ENCODE assay signal across 8 cellular contexts in genomic region chr12:6323340-6323994, GRCh38. TPM values are rescaled to one million over a fixed set of nuclear protein-coding genes. Genes with fewer than 3 reads are reported as not detected.
A peak's percentile ranks its signal among the peaks of the same experiment; 100 is the strongest.
DNase-seq lines count a peak whose midpoint lies in the region; ATAC-seq and TF ChIP-seq lines count a peak whose summit lies in the region.

No MANE protein-coding gene starts in this region.

- peak; percentile 84 for DNase-seq in SIG-M5 treated with dmso at 0.1 percent for 504 hours (lab: John Stamatoyannopoulos, UW; ENCODE audit: unreplicated experiment)
- no peak for DNase-seq in SIG-M5 (lab: John Stamatoyannopoulos, UW)
- DNase-seq in NCI-H345 (lab: John Stamatoyannopoulos, UW): peak; percentile 72
- DNase-seq in activated T-cell treated with anti-CD3 and anti-CD28 coated beads, Interleukin-2, amount 50 U/mL, for 24 hours: peak; percentile 67
- no peak for DNase-seq in esophagus squamous epithelium (lab: John Stamatoyannopoulos, UW)
- no peak for DNase-seq in vagina (ENCODE audit: extremely low spot score in 2 of 2)

- H3K36me3 ChIP-seq in esophagus squamous epithelium (peaks cover 9 to 49% (median 9%) of the 10 kb centered on the region in 3 donors), muscle layer of colon (ENCODE audit: insufficient read depth, low read length) (peaks cover under 1% of the 10 kb centered on the region), vagina (peaks cover 0 to 10% of the 10 kb centered on the region in 2 donors)

- peak in 5 of 6 experiments; percentile 37 to 64 (median 49) for TF ChIP-seq CTCF in esophagus squamous epithelium (IDR thresholded peaks at IDR 0.05)
- TF ChIP-seq CTCF in vagina (IDR thresholded peaks at IDR 0.05): no peak

- H3K27ac ChIP-seq in esophagus squamous epithelium (peak overlapping the region; percentile 73 to 95 (median 82)), muscle layer of colon (ENCODE audit: low read depth, low read length) (peak overlapping the region; percentile 79), vagina (peak overlapping the region; percentile 83)

- 5 to 14% methylated on average over 14 of the region's 14 CpGs for WGBS in esophagus squamous epithelium, 2 donors

- H3K4me1 ChIP-seq in esophagus squamous epithelium (peaks cover 53 to 76% (median 66%) of the 10 kb centered on the region in 3 donors), muscle layer of colon (ENCODE audit: insufficient read depth, low read length) (peaks cover 51% of the 10 kb centered on the region), vagina (peaks cover 69% of the 10 kb centered on the region)

- peaks cover 20% of the 10 kb centered on the region for H3K36me3 Mint-ChIP-seq in activated T-cell treated with anti-CD3 and anti-CD28 coated beads, Interleukin-2, amount 50 U/mL, for 24 hours (ENCODE audit: low read depth)

- no peaks in the 10 kb centered on the region for H3K9me3 Mint-ChIP-seq in activated T-cell treated with anti-CD3 and anti-CD28 coated beads, Interleukin-2, amount 50 U/mL, for 24 hours

- ATAC-seq in HG02610 (IDR thresholded peaks at IDR 0.05; ENCODE audit: unreplicated experiment): peak; percentile 46

- H3K27me3 Mint-ChIP-seq in activated T-cell treated with anti-CD3 and anti-CD28 coated beads, Interleukin-2, amount 50 U/mL, for 24 hours: no peaks in the 10 kb centered on the region

- H3K4me3 ChIP-seq in esophagus squamous epithelium: peak overlapping the region in 2 of 4 donors; percentile 9 to 43
- H3K4me3 ChIP-seq in muscle layer of colon (ENCODE audit: low read depth in 1 of 2, low read length in 2 of 2): peak overlapping the region in 1 of 2 donors; percentile 49
- H3K4me3 ChIP-seq in vagina: peak overlapping the region in 1 of 2 donors; percentile 30

- intact Hi-C loops in esophagus squamous epithelium (cut with DNase I) (loop anchor here (10.0 kb wide), 1 partner anchor 141 kb away; no protein-coding TSS in a partner anchor), vagina (cut with DNase I) (no loop called here)

- H3K27me3 ChIP-seq in esophagus squamous epithelium (no peaks in the 10 kb centered on the region), muscle layer of colon (ENCODE audit: control insufficient read depth in 1 of 2, insufficient read depth in 2 of 2, low read length in 2 of 2) (no peaks in the 10 kb centered on the region), vagina (no peaks in the 10 kb centered on the region)

- no peak for TF ChIP-seq POLR2A in esophagus squamous epithelium (IDR thresholded peaks at IDR 0.05)
- no peak for TF ChIP-seq POLR2A in vagina (IDR thresholded peaks at IDR 0.05)

- peaks cover 49% of the 10 kb centered on the region for H3K4me1 Mint-ChIP-seq in activated T-cell treated with anti-CD3 and anti-CD28 coated beads, Interleukin-2, amount 50 U/mL, for 24 hours (ENCODE audit: low read depth)

- H3K9ac ChIP-seq in muscle layer of colon (ENCODE audit: low read length): peak overlapping the region; percentile 53

- peak overlapping the region; percentile 52 for H3K4me3 Mint-ChIP-seq in activated T-cell treated with anti-CD3 and anti-CD28 coated beads, Interleukin-2, amount 50 U/mL, for 24 hours

- peak overlapping the region; percentile 84 for H3K27ac Mint-ChIP-seq in activated T-cell treated with anti-CD3 and anti-CD28 coated beads, Interleukin-2, amount 50 U/mL, for 24 hours

- H3K9me3 ChIP-seq in esophagus squamous epithelium: no peaks in the 10 kb centered on the region
- no peaks in the 10 kb centered on the region for H3K9me3 ChIP-seq in muscle layer of colon (ENCODE audit: low read length)
- no peaks in the 10 kb centered on the region for H3K9me3 ChIP-seq in vagina

RNA-seq across cellular contexts. Expression of gene PLEKHG6, which starts 13.0 kb away (rescaled TPM):
- total RNA-seq in esophagus squamous epithelium (10 to 100 TPM; 13.9 to 61.7 (median 29.2) TPM), vagina (14.7 TPM)

RNA-seq across cellular contexts. Expression of gene TNFRSF1A, which starts 18.4 kb away (rescaled TPM):
- 100 to 1,000 TPM; 121 to 190 (median 134) TPM for total RNA-seq in esophagus squamous epithelium
- 271 TPM for total RNA-seq in vagina

RNA-seq across cellular contexts. Expression of gene SCNN1A, which starts 51.9 kb away (rescaled TPM):
- total RNA-seq in esophagus squamous epithelium: 100 to 1,000 TPM in 3 of 4 donors, 10 to 100 TPM in 1; 88.9 to 266 (median 111) TPM
- 55.2 TPM for total RNA-seq in vagina

Comparison
In these comparisons a context has a peak if more than half of its experiments do, and no peak if none do; other contexts are left out.
1. DNase-seq: peak in SIG-M5 treated with dmso at 0.1 percent for 504 hours (single experiment), NCI-H345 (single experiment) and activated T-cell treated with anti-CD3 and anti-CD28 coated beads, Interleukin-2, amount 50 U/mL, for 24 hours (single experiment); none in SIG-M5 (single experiment), esophagus squamous epithelium (single experiment) and vagina (0 of 2).
2. CTCF ChIP-seq: peak in esophagus squamous epithelium (5 of 6); none in vagina (0 of 3).
3. Peak in every context shown above with its lines, with median percentiles within 50 percentile points of each other: H3K27ac ChIP-seq.